Comparison of ENCODE assay signal across 1 cellular context in the genomic region with DNA sequence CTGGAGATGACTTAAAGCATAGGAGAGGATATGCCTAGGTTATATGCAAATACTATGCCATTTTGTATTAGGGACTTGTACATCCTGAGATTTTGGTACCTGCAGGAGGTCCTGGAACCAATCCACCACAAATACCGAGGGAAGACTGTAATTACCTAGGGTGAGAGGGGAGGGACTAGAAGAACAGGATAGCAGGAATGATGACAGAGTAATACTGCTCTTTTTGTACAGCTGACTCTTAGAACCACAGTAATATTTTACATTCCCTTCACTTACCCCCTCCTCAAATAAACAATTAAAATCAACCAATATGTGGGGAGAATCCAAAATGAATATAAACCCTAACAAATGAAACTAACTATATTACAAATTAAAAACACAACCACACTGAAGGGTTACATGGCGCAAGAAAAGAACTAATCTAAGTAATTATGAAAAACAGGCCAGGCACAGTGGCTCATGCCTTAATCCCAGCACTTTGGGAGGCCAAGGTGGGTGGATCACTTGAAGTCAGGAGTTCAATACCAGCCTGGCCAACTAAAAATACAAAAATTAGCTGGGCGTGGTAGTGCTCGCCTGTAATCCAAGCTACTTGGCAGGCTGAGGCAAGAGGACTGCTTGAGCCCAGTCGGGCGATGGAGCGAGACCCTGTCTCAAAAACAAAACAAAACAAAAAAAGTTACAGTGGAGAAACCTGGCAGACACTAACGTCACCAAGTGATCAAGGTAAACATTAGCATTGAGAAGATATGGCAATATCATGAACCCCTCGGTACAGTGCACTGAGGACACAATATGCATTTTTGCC.
TF ChIP-seq lines count a peak whose summit lies in the region.

No MANE protein-coding gene starts in this region.

TF ChIP-seq in HEK293, 187 proteins besides CTCF, POLR2A, EP300 and RAD21 (continued from another document and continues in another):
- TF ChIP-seq, protein P1, sequence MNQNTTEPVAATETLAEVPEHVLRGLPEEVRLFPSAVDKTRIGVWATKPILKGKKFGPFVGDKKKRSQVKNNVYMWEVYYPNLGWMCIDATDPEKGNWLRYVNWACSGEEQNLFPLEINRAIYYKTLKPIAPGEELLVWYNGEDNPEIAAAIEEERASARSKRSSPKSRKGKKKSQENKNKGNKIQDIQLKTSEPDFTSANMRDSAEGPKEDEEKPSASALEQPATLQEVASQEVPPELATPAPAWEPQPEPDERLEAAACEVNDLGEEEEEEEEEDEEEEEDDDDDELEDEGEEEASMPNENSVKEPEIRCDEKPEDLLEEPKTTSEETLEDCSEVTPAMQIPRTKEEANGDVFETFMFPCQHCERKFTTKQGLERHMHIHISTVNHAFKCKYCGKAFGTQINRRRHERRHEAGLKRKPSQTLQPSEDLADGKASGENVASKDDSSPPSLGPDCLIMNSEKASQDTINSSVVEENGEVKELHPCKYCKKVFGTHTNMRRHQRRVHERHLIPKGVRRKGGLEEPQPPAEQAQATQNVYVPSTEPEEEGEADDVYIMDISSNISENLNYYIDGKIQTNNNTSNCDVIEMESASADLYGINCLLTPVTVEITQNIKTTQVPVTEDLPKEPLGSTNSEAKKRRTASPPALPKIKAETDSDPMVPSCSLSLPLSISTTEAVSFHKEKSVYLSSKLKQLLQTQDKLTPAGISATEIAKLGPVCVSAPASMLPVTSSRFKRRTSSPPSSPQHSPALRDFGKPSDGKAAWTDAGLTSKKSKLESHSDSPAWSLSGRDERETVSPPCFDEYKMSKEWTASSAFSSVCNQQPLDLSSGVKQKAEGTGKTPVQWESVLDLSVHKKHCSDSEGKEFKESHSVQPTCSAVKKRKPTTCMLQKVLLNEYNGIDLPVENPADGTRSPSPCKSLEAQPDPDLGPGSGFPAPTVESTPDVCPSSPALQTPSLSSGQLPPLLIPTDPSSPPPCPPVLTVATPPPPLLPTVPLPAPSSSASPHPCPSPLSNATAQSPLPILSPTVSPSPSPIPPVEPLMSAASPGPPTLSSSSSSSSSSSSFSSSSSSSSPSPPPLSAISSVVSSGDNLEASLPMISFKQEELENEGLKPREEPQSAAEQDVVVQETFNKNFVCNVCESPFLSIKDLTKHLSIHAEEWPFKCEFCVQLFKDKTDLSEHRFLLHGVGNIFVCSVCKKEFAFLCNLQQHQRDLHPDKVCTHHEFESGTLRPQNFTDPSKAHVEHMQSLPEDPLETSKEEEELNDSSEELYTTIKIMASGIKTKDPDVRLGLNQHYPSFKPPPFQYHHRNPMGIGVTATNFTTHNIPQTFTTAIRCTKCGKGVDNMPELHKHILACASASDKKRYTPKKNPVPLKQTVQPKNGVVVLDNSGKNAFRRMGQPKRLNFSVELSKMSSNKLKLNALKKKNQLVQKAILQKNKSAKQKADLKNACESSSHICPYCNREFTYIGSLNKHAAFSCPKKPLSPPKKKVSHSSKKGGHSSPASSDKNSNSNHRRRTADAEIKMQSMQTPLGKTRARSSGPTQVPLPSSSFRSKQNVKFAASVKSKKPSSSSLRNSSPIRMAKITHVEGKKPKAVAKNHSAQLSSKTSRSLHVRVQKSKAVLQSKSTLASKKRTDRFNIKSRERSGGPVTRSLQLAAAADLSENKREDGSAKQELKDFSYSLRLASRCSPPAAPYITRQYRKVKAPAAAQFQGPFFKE (tag by site-specific recombination; IDR thresholded peaks at IDR 0.05; ENCODE audit: borderline replicate concordance) = no peak
- TF ChIP-seq ZNF600 (tag by site-specific recombination; IDR thresholded peaks at IDR 0.05) = peak; percentile 36; the same call in 1 of the 2 replicates
- no peak for TF ChIP-seq ZNF23 (tag by site-specific recombination; IDR thresholded peaks at IDR 0.05; ENCODE audit: borderline replicate concordance)
- no peak for TF ChIP-seq KLF10 (tag by site-specific recombination; IDR thresholded peaks at IDR 0.05)
- TF ChIP-seq RBAK (tag by site-specific recombination; IDR thresholded peaks at IDR 0.05) = no peak
- TF ChIP-seq PBX3 (CRISPR knock-in tag; IDR thresholded peaks at IDR 0.05) = no peak
- TF ChIP-seq ZNF354C (tag by site-specific recombination; IDR thresholded peaks at IDR 0.05; ENCODE audit: borderline replicate concordance, low read depth) = no peak
- peak; percentile 90 for TF ChIP-seq FEZF1 (tag by site-specific recombination; IDR thresholded peaks at IDR 0.05)
- TF ChIP-seq ZBTB17 (tag by site-specific recombination; IDR thresholded peaks at IDR 0.05) = peak; percentile 58
- TF ChIP-seq HOXA7 (CRISPR knock-in tag; IDR thresholded peaks at IDR 0.05; ENCODE audit: borderline replicate concordance) = no peak
- TF ChIP-seq ZNF660 (tag by site-specific recombination; IDR thresholded peaks at IDR 0.05) = no peak
- TF ChIP-seq ZEB2 (tag by site-specific recombination; IDR thresholded peaks at IDR 0.05) = no peak
- TF ChIP-seq, protein P2, sequence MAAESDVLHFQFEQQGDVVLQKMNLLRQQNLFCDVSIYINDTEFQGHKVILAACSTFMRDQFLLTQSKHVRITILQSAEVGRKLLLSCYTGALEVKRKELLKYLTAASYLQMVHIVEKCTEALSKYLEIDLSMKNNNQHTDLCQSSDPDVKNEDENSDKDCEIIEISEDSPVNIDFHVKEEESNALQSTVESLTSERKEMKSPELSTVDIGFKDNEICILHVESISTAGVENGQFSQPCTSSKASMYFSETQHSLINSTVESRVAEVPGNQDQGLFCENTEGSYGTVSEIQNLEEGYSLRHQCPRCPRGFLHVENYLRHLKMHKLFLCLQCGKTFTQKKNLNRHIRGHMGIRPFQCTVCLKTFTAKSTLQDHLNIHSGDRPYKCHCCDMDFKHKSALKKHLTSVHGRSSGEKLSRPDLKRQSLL (tag by site-specific recombination; IDR thresholded peaks at IDR 0.05) = peak; percentile 51; the same call in 1 of the 2 replicates
- TF ChIP-seq SCRT1 (tag by site-specific recombination; IDR thresholded peaks at IDR 0.05; ENCODE audit: borderline replicate concordance) = no peak
- no peak for TF ChIP-seq ZNF37A (tag by site-specific recombination; IDR thresholded peaks at IDR 0.05)
- peak; percentile 85 for TF ChIP-seq GLIS1 (tag by site-specific recombination; IDR thresholded peaks at IDR 0.05)
- peak; percentile 36; the same call in 1 of the 2 replicates for TF ChIP-seq ZNF629 (tag by site-specific recombination; IDR thresholded peaks at IDR 0.05)
- peak; percentile 24; the same call in 1 of the 2 replicates for TF ChIP-seq ZNF558 (tag by site-specific recombination; IDR thresholded peaks at IDR 0.05)
- 0 out of 2 replicates have a peak, but pooled peaks have one; percentile 42 for TF ChIP-seq IKZF3 (tag by site-specific recombination; IDR thresholded peaks at IDR 0.05)
- no peak for TF ChIP-seq ZNF146 (tag by site-specific recombination; IDR thresholded peaks at IDR 0.05)
- no peak for TF ChIP-seq ZNF350 (tag by site-specific recombination; IDR thresholded peaks at IDR 0.05)
- TF ChIP-seq ZIC2 (tag by site-specific recombination; IDR thresholded peaks at IDR 0.05) = 0 out of 2 replicates have a peak, but pooled peaks have one; percentile 29
- TF ChIP-seq ZNF324 (tag by site-specific recombination; IDR thresholded peaks at IDR 0.05) = no peak
- no peak for TF ChIP-seq GFI1B (tag by site-specific recombination; IDR thresholded peaks at IDR 0.05)
- no peak for TF ChIP-seq REPIN1 (tag by site-specific recombination; IDR thresholded peaks at IDR 0.05; ENCODE audit: low read depth)
- TF ChIP-seq, protein P3, sequence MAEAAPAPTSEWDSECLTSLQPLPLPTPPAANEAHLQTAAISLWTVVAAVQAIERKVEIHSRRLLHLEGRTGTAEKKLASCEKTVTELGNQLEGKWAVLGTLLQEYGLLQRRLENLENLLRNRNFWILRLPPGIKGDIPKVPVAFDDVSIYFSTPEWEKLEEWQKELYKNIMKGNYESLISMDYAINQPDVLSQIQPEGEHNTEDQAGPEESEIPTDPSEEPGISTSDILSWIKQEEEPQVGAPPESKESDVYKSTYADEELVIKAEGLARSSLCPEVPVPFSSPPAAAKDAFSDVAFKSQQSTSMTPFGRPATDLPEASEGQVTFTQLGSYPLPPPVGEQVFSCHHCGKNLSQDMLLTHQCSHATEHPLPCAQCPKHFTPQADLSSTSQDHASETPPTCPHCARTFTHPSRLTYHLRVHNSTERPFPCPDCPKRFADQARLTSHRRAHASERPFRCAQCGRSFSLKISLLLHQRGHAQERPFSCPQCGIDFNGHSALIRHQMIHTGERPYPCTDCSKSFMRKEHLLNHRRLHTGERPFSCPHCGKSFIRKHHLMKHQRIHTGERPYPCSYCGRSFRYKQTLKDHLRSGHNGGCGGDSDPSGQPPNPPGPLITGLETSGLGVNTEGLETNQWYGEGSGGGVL (tag by site-specific recombination; IDR thresholded peaks at IDR 0.05) = peak; percentile 33; the same call in 1 of the 2 replicates
- TF ChIP-seq KLF9 (tag by site-specific recombination; IDR thresholded peaks at IDR 0.05; ENCODE audit: low read depth) = no peak
- peak; percentile 36; the same call in 1 of the 2 replicates for TF ChIP-seq KLF1 (tag by site-specific recombination; IDR thresholded peaks at IDR 0.05)
- TF ChIP-seq, protein P4, sequence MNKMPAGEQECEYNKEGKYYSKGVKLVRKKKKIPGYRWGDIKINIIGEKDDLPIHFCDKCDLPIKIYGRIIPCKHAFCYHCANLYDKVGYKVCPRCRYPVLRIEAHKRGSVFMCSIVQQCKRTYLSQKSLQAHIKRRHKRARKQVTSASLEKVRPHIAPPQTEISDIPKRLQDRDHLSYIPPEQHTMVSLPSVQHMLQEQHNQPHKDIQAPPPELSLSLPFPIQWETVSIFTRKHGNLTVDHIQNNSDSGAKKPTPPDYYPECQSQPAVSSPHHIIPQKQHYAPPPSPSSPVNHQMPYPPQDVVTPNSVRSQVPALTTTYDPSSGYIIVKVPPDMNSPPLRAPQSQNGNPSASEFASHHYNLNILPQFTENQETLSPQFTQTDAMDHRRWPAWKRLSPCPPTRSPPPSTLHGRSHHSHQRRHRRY (tag by site-specific recombination; IDR thresholded peaks at IDR 0.05) = no peak
- no peak for TF ChIP-seq ZNF175 (tag by site-specific recombination; IDR thresholded peaks at IDR 0.05)
- TF ChIP-seq ZNF677 (tag by site-specific recombination; IDR thresholded peaks at IDR 0.05) = no peak
- TF ChIP-seq, protein P5, sequence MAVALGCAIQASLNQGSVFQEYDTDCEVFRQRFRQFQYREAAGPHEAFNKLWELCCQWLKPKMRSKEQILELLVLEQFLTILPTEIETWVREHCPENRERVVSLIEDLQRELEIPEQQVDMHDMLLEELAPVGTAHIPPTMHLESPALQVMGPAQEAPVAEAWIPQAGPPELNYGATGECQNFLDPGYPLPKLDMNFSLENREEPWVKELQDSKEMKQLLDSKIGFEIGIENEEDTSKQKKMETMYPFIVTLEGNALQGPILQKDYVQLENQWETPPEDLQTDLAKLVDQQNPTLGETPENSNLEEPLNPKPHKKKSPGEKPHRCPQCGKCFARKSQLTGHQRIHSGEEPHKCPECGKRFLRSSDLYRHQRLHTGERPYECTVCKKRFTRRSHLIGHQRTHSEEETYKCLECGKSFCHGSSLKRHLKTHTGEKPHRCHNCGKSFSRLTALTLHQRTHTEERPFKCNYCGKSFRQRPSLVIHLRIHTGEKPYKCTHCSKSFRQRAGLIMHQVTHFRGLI (tag by site-specific recombination; IDR thresholded peaks at IDR 0.05) = peak; percentile 74; the same call in 1 of the 2 replicates
- TF ChIP-seq ZNF701 (tag by site-specific recombination; IDR thresholded peaks at IDR 0.05) = no peak
- no peak for TF ChIP-seq ZFP37 (tag by site-specific recombination; IDR thresholded peaks at IDR 0.05)
- TF ChIP-seq ZNF514 (tag by site-specific recombination; IDR thresholded peaks at IDR 0.05) = no peak
- no peak for TF ChIP-seq ZNF544 (tag by site-specific recombination; IDR thresholded peaks at IDR 0.05)
- TF ChIP-seq, protein P6, sequence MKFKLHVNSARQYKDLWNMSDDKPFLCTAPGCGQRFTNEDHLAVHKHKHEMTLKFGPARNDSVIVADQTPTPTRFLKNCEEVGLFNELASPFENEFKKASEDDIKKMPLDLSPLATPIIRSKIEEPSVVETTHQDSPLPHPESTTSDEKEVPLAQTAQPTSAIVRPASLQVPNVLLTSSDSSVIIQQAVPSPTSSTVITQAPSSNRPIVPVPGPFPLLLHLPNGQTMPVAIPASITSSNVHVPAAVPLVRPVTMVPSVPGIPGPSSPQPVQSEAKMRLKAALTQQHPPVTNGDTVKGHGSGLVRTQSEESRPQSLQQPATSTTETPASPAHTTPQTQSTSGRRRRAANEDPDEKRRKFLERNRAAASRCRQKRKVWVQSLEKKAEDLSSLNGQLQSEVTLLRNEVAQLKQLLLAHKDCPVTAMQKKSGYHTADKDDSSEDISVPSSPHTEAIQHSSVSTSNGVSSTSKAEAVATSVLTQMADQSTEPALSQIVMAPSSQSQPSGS (tag by site-specific recombination; IDR thresholded peaks at IDR 0.05; ENCODE audit: low read depth) = no peak
- TF ChIP-seq ZNF114 (tag by site-specific recombination; IDR thresholded peaks at IDR 0.05) = no peak
- TF ChIP-seq ZSCAN4 (tag by site-specific recombination; IDR thresholded peaks at IDR 0.05) = no peak
- TF ChIP-seq, protein P7, sequence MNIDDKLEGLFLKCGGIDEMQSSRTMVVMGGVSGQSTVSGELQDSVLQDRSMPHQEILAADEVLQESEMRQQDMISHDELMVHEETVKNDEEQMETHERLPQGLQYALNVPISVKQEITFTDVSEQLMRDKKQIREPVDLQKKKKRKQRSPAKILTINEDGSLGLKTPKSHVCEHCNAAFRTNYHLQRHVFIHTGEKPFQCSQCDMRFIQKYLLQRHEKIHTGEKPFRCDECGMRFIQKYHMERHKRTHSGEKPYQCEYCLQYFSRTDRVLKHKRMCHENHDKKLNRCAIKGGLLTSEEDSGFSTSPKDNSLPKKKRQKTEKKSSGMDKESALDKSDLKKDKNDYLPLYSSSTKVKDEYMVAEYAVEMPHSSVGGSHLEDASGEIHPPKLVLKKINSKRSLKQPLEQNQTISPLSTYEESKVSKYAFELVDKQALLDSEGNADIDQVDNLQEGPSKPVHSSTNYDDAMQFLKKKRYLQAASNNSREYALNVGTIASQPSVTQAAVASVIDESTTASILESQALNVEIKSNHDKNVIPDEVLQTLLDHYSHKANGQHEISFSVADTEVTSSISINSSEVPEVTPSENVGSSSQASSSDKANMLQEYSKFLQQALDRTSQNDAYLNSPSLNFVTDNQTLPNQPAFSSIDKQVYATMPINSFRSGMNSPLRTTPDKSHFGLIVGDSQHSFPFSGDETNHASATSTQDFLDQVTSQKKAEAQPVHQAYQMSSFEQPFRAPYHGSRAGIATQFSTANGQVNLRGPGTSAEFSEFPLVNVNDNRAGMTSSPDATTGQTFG (tag by site-specific recombination; IDR thresholded peaks at IDR 0.05; ENCODE audit: borderline replicate concordance) = no peak
- TF ChIP-seq ZNF48 (tag by site-specific recombination; IDR thresholded peaks at IDR 0.05) = no peak
